19 cellular contexts compared by ENCODE assay signal in the genomic region with DNA sequence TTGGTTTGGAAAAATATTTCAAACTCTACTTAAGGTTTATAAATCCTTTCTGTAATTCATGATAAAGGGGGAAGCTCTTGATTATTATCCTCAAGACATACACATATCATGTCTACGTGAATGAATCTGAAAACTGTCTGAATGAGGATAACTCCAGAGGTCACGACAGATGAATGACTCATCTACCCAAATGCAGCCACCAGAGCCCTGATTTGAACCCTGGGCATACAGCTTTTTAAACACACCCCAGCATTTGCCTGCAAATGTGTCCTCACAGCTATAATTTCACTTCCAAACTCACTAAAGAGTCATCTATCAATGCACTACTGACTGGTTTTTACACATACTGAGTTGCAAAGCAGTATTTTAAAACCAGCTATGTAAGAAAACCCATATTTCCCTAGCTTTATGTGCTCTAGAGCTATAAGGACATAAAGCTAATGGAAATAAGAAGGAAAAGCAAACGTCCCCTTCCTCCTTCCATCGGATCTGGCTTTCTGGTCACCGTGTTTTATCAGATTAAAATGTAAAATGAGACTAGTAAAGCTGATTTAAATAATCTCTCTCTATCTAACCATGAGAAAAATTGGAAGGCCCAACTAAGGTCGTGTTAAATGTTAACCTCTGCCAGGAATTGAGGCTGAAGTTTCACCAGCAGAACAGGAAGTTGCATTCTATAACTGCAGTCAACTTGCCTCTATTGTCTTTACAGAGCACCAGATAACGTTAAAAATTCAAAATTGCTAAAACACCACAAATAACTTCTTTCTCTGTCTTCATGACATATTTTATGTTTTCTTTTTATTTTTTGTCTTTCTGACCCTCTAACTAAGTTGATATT.
DNase-seq lines count a peak whose midpoint lies in the region; ATAC-seq and TF ChIP-seq lines count a peak whose summit lies in the region.
"Had no signal": no experiment of that assay in that cellular context is flagged by ENCODE, and none has a peak within 500 bp of the region (broad histone marks: within the 10 kb centered on the region; RNA-seq: fewer than 3 reads in every experiment).

No MANE protein-coding gene starts in this region.

- 0 out of 2 replicates have a peak overlapping the region, but pooled peaks have one; percentile 3 for H2AFZ ChIP-seq in SK-N-SH (ENCODE audit: low read depth)

- H3K4me1 ChIP-seq in SK-N-SH (ENCODE audit: control insufficient read depth in 1 of 2, insufficient read depth in 2 of 2, low read depth in 1 of 2, low read length in 1 of 2), result no peaks in the 10 kb centered on the region; a peak in 1 of 4 replicates
- H3K4me1 ChIP-seq in body of pancreas, result peaks cover 42% of the 10 kb centered on the region

- TF ChIP-seq POLR2A in body of pancreas (IDR thresholded peaks at IDR 0.05), result no peak

- intact Hi-C loops in body of pancreas (cut with DNase I), result no loop called here
- intact Hi-C loops in MCF 10A (cut with micrococcal nuclease), result no loop called here
- intact Hi-C loops in head of caudate nucleus (cut with DNase I), result no loop called here

- CTCF ChIA-PET in SK-N-SH (lab: Yijun Ruan, JAX) (interaction anchor here (0.6 to 1.4 kb wide), 4 partner anchors 15 to 73 kb away, joined by 3 to 6 read pairs (median 4); no protein-coding TSS in a partner anchor), T-cell (lab: Charles Lee) (no interaction called here), MCF 10A (lab: Yijun Ruan, JAX) (interaction anchor here (0.6 to 0.9 kb wide), 3 partner anchors 29 to 255 kb away, joined by 3 read pairs; no protein-coding TSS in a partner anchor)

- BruUV-seq in MCF 10A (replicated peaks; lab: Mats Ljungman, UMichigan), result no TSS peak

- no peaks in the 10 kb centered on the region for H3F3A ChIP-seq in SK-N-SH (replicated peaks; ENCODE audit: insufficient read depth)

- no peak overlapping the region for H3K4me3 ChIP-seq in SK-N-SH (ENCODE audit: low read depth in 2 of 2, low read length in 1 of 2)
- no peak overlapping the region for H3K4me3 ChIP-seq in body of pancreas
- H3K4me3 ChIP-seq: uterus had no signal

- DNase-seq in SK-N-SH, result no peak
- peak in 1 of 4 donors; percentile 13 for DNase-seq in body of pancreas
- DNase-seq in medulla oblongata (ENCODE audit: extremely low spot score), result peak; percentile 30
- no peak for DNase-seq in type B pancreatic cell (ENCODE audit: extremely low spot score, unreplicated experiment)
- DNase-seq in T-cell, result no peak
- no peak for DNase-seq in MCF 10A (ENCODE audit: unreplicated experiment)
- DNase-seq in head of caudate nucleus, result no peak
- DNase-seq: activated T-cell treated with anti-CD3 and anti-CD28 coated beads, Interleukin-2, amount 50 U/mL, for 72 hours; amniotic stem cell; Caco-2; GF-D8; hippocampal formation; left ventricle myocardium superior; uterus had no signal

- H3K4me1 Mint-ChIP-seq in type B pancreatic cell (ENCODE audit: unreplicated experiment), result peaks cover 27% of the 10 kb centered on the region
- no peaks in the 10 kb centered on the region for H3K4me1 Mint-ChIP-seq in T-cell
- H3K4me1 Mint-ChIP-seq in MCF 10A (ENCODE audit: insufficient read depth, unreplicated experiment), result peaks cover 5% of the 10 kb centered on the region
- H3K4me1 Mint-ChIP-seq: stimulated activated memory B cell treated with anti-CD40 and anti-IgM and Interleukin-4, amounts not matched to agents 10 μg/mL and 1 μg/mL and 100 μg/mL, for 72 hours had no signal

- no peak for ATAC-seq in SK-N-SH treated with all-trans-retinoic acid at 6 μM for 48 hours
- peak; percentile 54 for ATAC-seq in body of pancreas
- ATAC-seq in T-cell (replicated peaks in 1 of 4), result no peak
- ATAC-seq: activated T-cell treated with anti-CD3 and anti-CD28 coated beads, Interleukin-2, amount 50 U/mL, for 72 hours; esophagus mucosa; Panc1; stimulated activated memory B cell treated with anti-CD40 and anti-IgM and Interleukin-4, amounts not matched to agents 10 μg/mL and 1 μg/mL and 100 μg/mL, for 72 hours had no signal

- H3K27me3 Mint-ChIP-seq in type B pancreatic cell (no peaks in the 10 kb centered on the region), T-cell (peaks cover 8 to 16% of the 10 kb centered on the region in 2 donors), MCF 10A (ENCODE audit: insufficient read depth, unreplicated experiment) (no peaks in the 10 kb centered on the region)

- H3K27ac ChIP-seq in SK-N-SH (ENCODE audit: low read depth in 2 of 2, low read length in 1 of 2) (no peak overlapping the region), body of pancreas (peak overlapping the region in 3 of 4 donors; percentile 60 to 66 (median 63))

- no peaks in the 10 kb centered on the region for H3K27me3 ChIP-seq in SK-N-SH (ENCODE audit: insufficient read depth)
- no peaks in the 10 kb centered on the region for H3K27me3 ChIP-seq in body of pancreas
- H3K27me3 ChIP-seq: uterus had no signal

- no peak for TF ChIP-seq RAD21 in SK-N-SH (IDR thresholded peaks at IDR 0.05; ENCODE audit: low read length)

- TF ChIP-seq CTCF in SK-N-SH (IDR thresholded peaks at IDR 0.05) (no peak), body of pancreas (IDR thresholded peaks at IDR 0.05) (no peak), type B pancreatic cell (conservative IDR thresholded peaks at IDR 0.05) (no peak), MCF 10A (IDR thresholded peaks at IDR 0.05; ENCODE audit: unreplicated experiment) (no peak)

- no peaks in the 10 kb centered on the region for H4K20me1 ChIP-seq in SK-N-SH (ENCODE audit: insufficient read depth)

- H3K4me3 Mint-ChIP-seq in type B pancreatic cell, result peak overlapping the region; percentile 61
- H3K4me3 Mint-ChIP-seq in T-cell, result no peak overlapping the region
- no peak overlapping the region for H3K4me3 Mint-ChIP-seq in MCF 10A (ENCODE audit: unreplicated experiment)
- H3K4me3 Mint-ChIP-seq: activated T-cell treated with anti-CD3 and anti-CD28 coated beads, Interleukin-2, amount 50 U/mL, for 72 hours; stimulated activated memory B cell treated with anti-CD40 and anti-IgM and Interleukin-4, amounts not matched to agents 10 μg/mL and 1 μg/mL and 100 μg/mL, for 72 hours; T-helper 2 cell treated with Interferon-gamma antibody and Interleukin-4, amounts not matched to agents 5 μg/mL and 100 μg/mL, for 36 hours had no signal

- POLR2A ChIA-PET in SK-N-SH (lab: Yijun Ruan, JAX), result no interaction called here
- POLR2A ChIA-PET in T-cell (lab: Charles Lee), result no interaction called here
- POLR2A ChIA-PET in MCF 10A (lab: Yijun Ruan, JAX), result interaction anchor here (1.1 to 1.6 kb wide), 2 partner anchors 10 to 12 kb away, joined by 3 to 7 read pairs; no protein-coding TSS in a partner anchor

- H3K36me3 ChIP-seq in SK-N-SH (replicated peaks in 1 of 2; ENCODE audit: control insufficient read depth in 1 of 2, insufficient read depth in 2 of 2, low read length in 1 of 2), result no peaks in the 10 kb centered on the region
- no peaks in the 10 kb centered on the region for H3K36me3 ChIP-seq in body of pancreas (replicated peaks in 1 of 2; ENCODE audit: insufficient read depth in 1 of 2, low read depth in 2 of 2)
- H3K36me3 ChIP-seq: uterus had no signal

- H3K79me2 ChIP-seq in SK-N-SH (ENCODE audit: insufficient read depth), result no peaks in the 10 kb centered on the region

- WGBS in SK-N-SH (ENCODE audit: low lambda C conversion rate), result 43% methylated on average over 7 of the region's 7 CpGs
- 18 to 28% methylated on average over 7 of the region's 7 CpGs for whole genome bisulfite sequencing in body of pancreas, 2 donors

- H3K9me3 Mint-ChIP-seq in type B pancreatic cell, result peaks cover 4% of the 10 kb centered on the region
- H3K9me3 Mint-ChIP-seq in T-cell, result no peaks in the 10 kb centered on the region
- H3K9me3 Mint-ChIP-seq in MCF 10A (ENCODE audit: unreplicated experiment), result no peaks in the 10 kb centered on the region
- H3K9me3 Mint-ChIP-seq: activated T-cell treated with anti-CD3 and anti-CD28 coated beads, Interleukin-2, amount 50 U/mL, for 72 hours; stimulated activated memory B cell treated with anti-CD40 and anti-IgM and Interleukin-4, amounts not matched to agents 10 μg/mL and 1 μg/mL and 100 μg/mL, for 72 hours; T-helper 2 cell treated with Interferon-gamma antibody and Interleukin-4, amounts not matched to agents 5 μg/mL and 100 μg/mL, for 36 hours had no signal

- no peak overlapping the region for H3K9ac ChIP-seq in SK-N-SH

- H3K9me3 ChIP-seq in SK-N-SH (no peaks in the 10 kb centered on the region), body of pancreas (no peaks in the 10 kb centered on the region)
- H3K9me3 ChIP-seq: uterus had no signal

- H3K36me3 Mint-ChIP-seq in type B pancreatic cell, result peaks cover 3% of the 10 kb centered on the region
- H3K36me3 Mint-ChIP-seq in T-cell, result no peaks in the 10 kb centered on the region
- no peaks in the 10 kb centered on the region for H3K36me3 Mint-ChIP-seq in MCF 10A (ENCODE audit: insufficient read depth, unreplicated experiment)
- H3K36me3 Mint-ChIP-seq: stimulated activated memory B cell treated with anti-CD40 and anti-IgM and Interleukin-4, amounts not matched to agents 10 μg/mL and 1 μg/mL and 100 μg/mL, for 72 hours had no signal

- H3K4me2 ChIP-seq in SK-N-SH, result no peak overlapping the region

- TF ChIP-seq EP300 in SK-N-SH (IDR thresholded peaks at IDR 0.05; ENCODE audit: borderline replicate concordance in 1 of 2, low read depth in 1 of 2, low read length in 1 of 2), result no peak

- H3K27ac Mint-ChIP-seq in type B pancreatic cell, result peak overlapping the region; percentile 84
- H3K27ac Mint-ChIP-seq in T-cell, result no peak overlapping the region
- no peak overlapping the region for H3K27ac Mint-ChIP-seq in MCF 10A (ENCODE audit: low read depth, unreplicated experiment)
- H3K27ac Mint-ChIP-seq: activated T-cell treated with anti-CD3 and anti-CD28 coated beads, Interleukin-2, amount 50 U/mL, for 72 hours; stimulated activated memory B cell treated with anti-CD40 and anti-IgM and Interleukin-4, amounts not matched to agents 10 μg/mL and 1 μg/mL and 100 μg/mL, for 72 hours; T-helper 2 cell treated with Interferon-gamma antibody and Interleukin-4, amounts not matched to agents 5 μg/mL and 100 μg/mL, for 36 hours had no signal

- no peaks in the 10 kb centered on the region for H3K9me2 ChIP-seq in SK-N-SH

TF ChIP-seq in SK-N-SH, 30 proteins besides CTCF, POLR2A, EP300 and RAD21 (continues in another document):
- TF ChIP-seq TEAD4 (IDR thresholded peaks at IDR 0.05; ENCODE audit: borderline replicate concordance, insufficient read depth), result no peak
- TF ChIP-seq TAF1 (IDR thresholded peaks at IDR 0.05; ENCODE audit: borderline replicate concordance, low read depth, low read length), result no peak

TF ChIP-seq in SK-N-SH treated with all-trans-retinoic acid at 6 μM for 48 hours, 23 proteins besides CTCF, POLR2A, EP300 and RAD21:
- no peak for TF ChIP-seq TCF4 (CRISPR knock-in tag; IDR thresholded peaks at IDR 0.05; ENCODE audit: borderline replicate concordance)
- no peak for TF ChIP-seq PPARA (CRISPR knock-in tag; IDR thresholded peaks at IDR 0.05; ENCODE audit: borderline replicate concordance)
- TF ChIP-seq ZNF8 (CRISPR knock-in tag; IDR thresholded peaks at IDR 0.05), result no peak
- no peak for TF ChIP-seq SNAI2 (CRISPR knock-in tag; IDR thresholded peaks at IDR 0.05)

Comparison
In these comparisons a context has a peak if more than half of its experiments do, and no peak if none do; other contexts are left out.
1. H3K27ac ChIP-seq: peak in body of pancreas (3 of 4); none in SK-N-SH (0 of 2).
2. CTCF ChIA-PET loops: an anchor here in SK-N-SH (0.6 to 1.4 kb wide) and MCF 10A (0.6 to 0.9 kb wide); none called in T-cell.